ENCODE assay signal across 9 cellular contexts in genomic region chr1:202616355-202616910, GRCh38.
A peak's percentile ranks its signal among the peaks of the same experiment; 100 is the strongest.
DNase-seq lines count a peak whose midpoint lies in the region; ATAC-seq, FAIRE-seq and TF ChIP-seq lines count a peak whose summit lies in the region.
"Had no signal": no experiment of that assay in that cellular context is flagged by ENCODE, and none has a peak within 500 bp of the region (broad histone marks: within the 10 kb centered on the region; RNA-seq: fewer than 3 reads in every experiment).

No MANE protein-coding gene starts in this region.

- no TSS peak for BruUV-seq in IMR-90 (replicated peaks; lab: Mats Ljungman, UMichigan)

- WGBS in IMR-90 (ENCODE audit: extremely low coverage in 2 of 2, insufficient read length in 1 of 2), 2 experiments, result 94% methylated on average over 8 of the region's 13 CpGs; no CpG with 5 or more reads in 1 of the 2 experiments
- no CpG with 5 or more reads among the region's 13 CpGs for WGBS in mesendoderm (ENCODE audit: extremely low coverage, insufficient coverage, low lambda C conversion rate)

- peak overlapping the region; percentile 100 for H2AK5ac ChIP-seq in IMR-90 (ENCODE audit: low read depth, low read length)
- no peak overlapping the region for H2AK5ac ChIP-seq in mesendoderm (ENCODE audit: low read length)

- H3K79me2 ChIP-seq in mesendoderm (ENCODE audit: control insufficient read depth, insufficient read depth, low read length) (no peaks in the 10 kb centered on the region), Karpas-422 (ENCODE audit: low read length) (no peaks in the 10 kb centered on the region)

- no peak overlapping the region for H2BK5ac ChIP-seq in IMR-90 (ENCODE audit: low read depth, low read length, poor library complexity, severe bottlenecking)
- no peak overlapping the region for H2BK5ac ChIP-seq in mesendoderm (ENCODE audit: low read length)

- no peaks in the 10 kb centered on the region for H4K20me1 ChIP-seq in IMR-90 (ENCODE audit: insufficient read depth, low read length)
- no peaks in the 10 kb centered on the region for H4K20me1 ChIP-seq in Karpas-422 (ENCODE audit: insufficient read depth, low read depth, low read length)

- peak overlapping the region; percentile 91 for H4K91ac ChIP-seq in IMR-90 (ENCODE audit: insufficient read depth, low read depth, low read length)

- H3K4me3 ChIP-seq in HEK293 (ENCODE audit: low read depth, low read length), result no peak overlapping the region
- H3K4me3 ChIP-seq in IMR-90 (ENCODE audit: insufficient read depth, low read depth, low read length), result no peak overlapping the region
- H3K4me3 ChIP-seq in mesendoderm (ENCODE audit: low read length), result no peak overlapping the region
- no peak overlapping the region for H3K4me3 ChIP-seq in Karpas-422 (ENCODE audit: low read length)

- POLR2A ChIA-PET in HEK293 (lab: Yijun Ruan, JAX), result no interaction called here
- POLR2A ChIA-PET in IMR-90 (lab: Charles Lee; ENCODE audit: unreplicated experiment), result no interaction called here

- FAIRE-seq in GM12892 (lab: Jason Lieb, UNC), result no peak
- FAIRE-seq: G401.6 had no signal

- H4K5ac ChIP-seq in IMR-90 (ENCODE audit: low read depth, low read length), result no peak overlapping the region
- no peak overlapping the region for H4K5ac ChIP-seq in mesendoderm (ENCODE audit: low read length)

- H3K4me1 ChIP-seq in HEK293 (ENCODE audit: control insufficient read depth, insufficient read depth, low read length) (no peaks in the 10 kb centered on the region), IMR-90 (ENCODE audit: control insufficient read depth, insufficient read depth, low read length) (peaks cover 28% of the 10 kb centered on the region), mesendoderm (ENCODE audit: control insufficient read depth, low read depth, low read length) (peaks cover 6% of the 10 kb centered on the region), Karpas-422 (ENCODE audit: low read length) (no peaks in the 10 kb centered on the region)

- H3K4ac ChIP-seq in IMR-90 (ENCODE audit: low read depth, low read length), result peak overlapping the region; percentile 94
- no peak overlapping the region for H3K4ac ChIP-seq in mesendoderm (ENCODE audit: low read depth, low read length)

- peak overlapping the region; percentile 81; the same call in 2 of the 3 replicates for H2BK15ac ChIP-seq in IMR-90 (ENCODE audit: low read depth, low read length)
- no peak overlapping the region for H2BK15ac ChIP-seq in mesendoderm (replicated peaks; ENCODE audit: low read depth)

- 0 out of 2 replicates have a peak overlapping the region, but pooled peaks have one; percentile 11 for H3K18ac ChIP-seq in IMR-90 (ENCODE audit: low read depth, low read length)
- H3K18ac ChIP-seq in mesendoderm (ENCODE audit: low read length), result no peak overlapping the region

- CTCF ChIA-PET in HEK293 (lab: Yijun Ruan, JAX), result interaction anchor here (0.7 to 1.0 kb wide), 2 partner anchors 15 to 204 kb away, joined by 3 to 4 read pairs; no protein-coding TSS in a partner anchor
- CTCF ChIA-PET in IMR-90 (lab: Yijun Ruan, JAX), result no interaction called here

- H3K9me1 ChIP-seq in IMR-90 (ENCODE audit: insufficient read depth, low read length), result peaks cover 28% of the 10 kb centered on the region

- H2AK9ac ChIP-seq in IMR-90 (replicated peaks; ENCODE audit: low read depth, low read length, poor library complexity), result peak overlapping the region; percentile 55

- dilution Hi-C loops in IMR-90 (cut with HindIII; ENCODE audit: low sequenced_read_pairs, unreplicated experiment), result no loop called here

- H3K36me3 ChIP-seq in HEK293 (ENCODE audit: control insufficient read depth in 2 of 2, insufficient read depth in 1 of 2, low read length in 2 of 2) (no peaks in the 10 kb centered on the region), IMR-90 (ENCODE audit: control insufficient read depth, insufficient read depth, low read length) (no peaks in the 10 kb centered on the region), mesendoderm (ENCODE audit: control insufficient read depth, insufficient read depth, low read length) (no peaks in the 10 kb centered on the region), Karpas-422 (ENCODE audit: insufficient read depth, low read length) (no peaks in the 10 kb centered on the region)

- TF ChIP-seq POLR2A in IMR-90 (IDR thresholded peaks at IDR 0.05; ENCODE audit: low read depth, low read length), result no peak
- TF ChIP-seq POLR2A in GM12892 (IDR thresholded peaks at IDR 0.05; ENCODE audit: low read depth, low read length), result no peak

- H2AFZ ChIP-seq in IMR-90 (replicated peaks; ENCODE audit: low read length, poor library complexity) (no peak overlapping the region), Karpas-422 (ENCODE audit: low read length) (no peak overlapping the region)

- H2BK20ac ChIP-seq in IMR-90 (ENCODE audit: low read depth, low read length), result peak overlapping the region; percentile 93

- H3K4me2 ChIP-seq in IMR-90 (ENCODE audit: low read depth, low read length) (no peak overlapping the region), mesendoderm (ENCODE audit: low read length) (no peak overlapping the region), Karpas-422 (ENCODE audit: low read depth, low read length, poor library complexity, severe bottlenecking) (no peak overlapping the region)

- intact Hi-C loops in IMR-90 (cut with micrococcal nuclease), result no loop called here

- H3K9ac ChIP-seq in IMR-90 (ENCODE audit: low read depth, low read length) (no peak overlapping the region), mesendoderm (ENCODE audit: low read length) (no peak overlapping the region), Karpas-422 (ENCODE audit: low read length) (no peak overlapping the region)

- in situ Hi-C loops in IMR-90 (cut with MboI; ENCODE audit: low sequenced_read_pairs), result loop anchor here (10.0 kb wide), 1 partner anchor 272 kb away; the partner anchor contains the start of genes PPP1R12B and UBE2T

- peak overlapping the region in 1 of 2 experiments; percentile 74; a peak in 2 of 4 replicates for H4K8ac ChIP-seq in IMR-90 (ENCODE audit: low read depth in 2 of 2, low read length in 2 of 2)
- no peak overlapping the region for H4K8ac ChIP-seq in mesendoderm (ENCODE audit: low read depth, low read length)

- H3K56ac ChIP-seq in IMR-90 (ENCODE audit: extremely low read depth, insufficient read depth, low read length) (no peak overlapping the region), mesendoderm (ENCODE audit: low read length) (peak overlapping the region; percentile 70)

- DNase-seq in IMR-90, result no peak
- DNase-seq in mesendoderm, result no peak
- DNase-seq in GM12892 (ENCODE audit: insufficient read length), result no peak
- DNase-seq in NCI-H2171 treated with DMSO at 0.1 percent for 48 hours (lab: John Stamatoyannopoulos, UW), result no peak
- DNase-seq in stimulated activated naive CD4-positive, alpha-beta T cell treated with Interleukin-2 at 50 U/mL for 16 hours (lab: John Stamatoyannopoulos, UW), result no peak
- no peak for DNase-seq in Karpas-422

- H3K9me2 ChIP-seq in Karpas-422 (replicated peaks; ENCODE audit: insufficient read depth, low read length), result no peaks in the 10 kb centered on the region

- no peak for TF ChIP-seq RAD21 in IMR-90 (IDR thresholded peaks at IDR 0.05; ENCODE audit: low read length)

- H3K9me3 ChIP-seq in HEK293 (ENCODE audit: control insufficient read depth, insufficient read depth, low read depth, low read length) (no peaks in the 10 kb centered on the region), IMR-90 (ENCODE audit: control insufficient read depth, insufficient read depth, low read length) (no peaks in the 10 kb centered on the region; the same call in 1 of the 2 replicates), Karpas-422 (ENCODE audit: low read length) (no peaks in the 10 kb centered on the region)

- peak overlapping the region; percentile 53 for H3K14ac ChIP-seq in IMR-90 (replicated peaks; ENCODE audit: low read depth, low read length)

- peak overlapping the region; percentile 90 for H2BK120ac ChIP-seq in IMR-90 (ENCODE audit: low read depth, low read length)
- no peak overlapping the region for H2BK120ac ChIP-seq in mesendoderm (ENCODE audit: low read depth, low read length)

- H3K27me3 ChIP-seq in IMR-90 (ENCODE audit: control insufficient read depth, insufficient read depth, low read length), result no peaks in the 10 kb centered on the region
- H3K27me3 ChIP-seq in mesendoderm (ENCODE audit: insufficient read depth, low read length, poor library complexity), result no peaks in the 10 kb centered on the region
- no peaks in the 10 kb centered on the region for H3K27me3 ChIP-seq in Karpas-422 (ENCODE audit: low read length)

- peak; percentile 36 for ATAC-seq in GM18907 (IDR thresholded peaks at IDR 0.05; ENCODE audit: unreplicated experiment)
- no peak for ATAC-seq in IMR-90 (ENCODE audit: low read depth)

- H3K23ac ChIP-seq in IMR-90 (ENCODE audit: low read depth, low read length) (peak overlapping the region; percentile 33), mesendoderm (ENCODE audit: low read length) (no peak overlapping the region)

- H3K27ac ChIP-seq in HEK293 (ENCODE audit: extremely low read depth, low read depth, low read length) (no peak overlapping the region), IMR-90 (ENCODE audit: insufficient read depth, low read length) (no peak overlapping the region), mesendoderm (ENCODE audit: low read depth, low read length) (no peak overlapping the region), Karpas-422 (ENCODE audit: low read length) (no peak overlapping the region)

- no peaks in the 10 kb centered on the region; a peak in 1 of 4 replicates for H3K79me1 ChIP-seq in IMR-90 (ENCODE audit: low read depth in 1 of 2, low read length in 2 of 2)
- H3K79me1 ChIP-seq in mesendoderm (ENCODE audit: low read length), result no peaks in the 10 kb centered on the region

- no peak for TF ChIP-seq CTCF in HEK293 (tag by site-specific recombination; IDR thresholded peaks at IDR 0.05)
- no peak for TF ChIP-seq CTCF in IMR-90 (conservative IDR thresholded peaks at IDR 0.05; ENCODE audit: low read depth, low read length)

TF ChIP-seq in HEK293, 187 proteins besides CTCF, POLR2A, EP300 and RAD21 (continues in another document):
- TF ChIP-seq ZNF707 (tag by site-specific recombination; IDR thresholded peaks at IDR 0.05), result no peak

TF ChIP-seq in IMR-90, 13 proteins besides CTCF, POLR2A, EP300 and RAD21:
- TF ChIP-seq BHLHE40 (IDR thresholded peaks at IDR 0.05; ENCODE audit: low read depth, low read length) (no peak), CHD1 (IDR thresholded peaks at IDR 0.05; ENCODE audit: low read depth, low read length) (no peak), MXI1 (IDR thresholded peaks at IDR 0.05; ENCODE audit: borderline replicate concordance, low read depth, low read length) (no peak)
